Comparison of ENCODE assay signal across 18 cellular contexts in genomic region chr7:147182859-147183258, GRCh38.
"Had no signal": no experiment of that assay in that cellular context is flagged by ENCODE, and none has a peak within 500 bp of the region (broad histone marks: within the 10 kb centered on the region; RNA-seq: fewer than 3 reads in every experiment).

No MANE protein-coding gene starts in this region.

- H3K36me3 ChIP-seq: brain microvascular endothelial cell, left lung, tibial artery had no signal

- H3K27ac ChIP-seq: brain microvascular endothelial cell, coronary artery, left lung, tibial artery had no signal

- DNase-seq: activated CD4-positive, alpha-beta memory T cell treated with anti-CD3 and anti-CD28 coated beads, Interleukin-2, amount 10 ng/mL, durations not matched to agents 7 days and 5 days; activated CD4-positive, alpha-beta T cell treated with anti-CD3 and anti-CD28 coated beads for 48 hours; activated CD8-positive, alpha-beta memory T cell treated with anti-CD3 and anti-CD28 coated beads, Interleukin-2, amount 10 ng/mL, durations not matched to agents 7 days and 5 days; activated naive CD4-positive, alpha-beta T cell treated with Interleukin-2 at 50 U/mL for 16 hours; activated naive CD8-positive, alpha-beta T cell treated with anti-CD3 and anti-CD28 coated beads, Interleukin-2, amount 10 ng/mL, durations not matched to agents 7 days and 5 days; anterior cingulate cortex; brain microvascular endothelial cell; erythroblast; left lung; mammary epithelial cell; midbrain; nucleus accumbens; posterior cingulate gyrus; stimulated activated CD8-positive, alpha-beta memory T cell treated with anti-CD3 and anti-CD28 coated beads, Interleukin-4, amount 100 ng/mL, for 48 hours; stimulated activated naive CD4-positive, alpha-beta T cell; tibial artery had no signal

- H3K4me1 ChIP-seq: left lung, tibial artery had no signal

- ATAC-seq: activated CD8-positive, alpha-beta memory T cell treated with anti-CD3 and anti-CD28 coated beads, Interleukin-2, amount 10 ng/mL, durations not matched to agents 7 days and 5 days; left lung; WTC11 had no signal

- H3K9me3 ChIP-seq: left lung, tibial artery had no signal

- H3K4me3 ChIP-seq: coronary artery, left lung, tibial artery had no signal
